Comparison of ENCODE assay signal across 8 cellular contexts in genomic region chr18:62585274-62586147, GRCh38.
DNase-seq lines count a peak whose midpoint lies in the region; ATAC-seq, FAIRE-seq and TF ChIP-seq lines count a peak whose summit lies in the region.

No MANE protein-coding gene starts in this region.

- peak; percentile 82 for ATAC-seq in activated CD4-positive, alpha-beta T cell treated with anti-CD3 and anti-CD28 coated beads for 36 hours
- no peak for ATAC-seq in stimulated activated memory B cell treated with anti-CD40 and anti-IgM and Interleukin-4, amounts not matched to agents 10 μg/mL and 1 μg/mL and 100 μg/mL, for 72 hours

- intact Hi-C loops in activated CD4-positive, alpha-beta T cell treated with anti-CD3 and anti-CD28 coated beads for 36 hours (cut with DNase I, micrococcal nuclease): loop anchor here (1.0 to 5.0 kb wide), 13 partner anchors 28 to 398 kb away; partner anchors contain the start of genes TNFRSF11A (in 2 of the 2), PHLPP1 (in 1 of the 2), PIGN (in 1 of the 2) and RELCH (in 1 of the 2)

- 0 out of 2 replicates have a peak overlapping the region, but pooled peaks have one; percentile 22 for H3K4me2 ChIP-seq in KMS-11

- TF ChIP-seq CTCF in KMS-11 (conservative IDR thresholded peaks at IDR 0.05; ENCODE audit: low read depth, low read length) (no peak), Peyer's patch (IDR thresholded peaks at IDR 0.05) (no peak)

- H3K27me3 Mint-ChIP-seq in activated CD4-positive, alpha-beta T cell treated with anti-CD3 and anti-CD28 coated beads for 36 hours: no peaks in the 10 kb centered on the region
- no peaks in the 10 kb centered on the region for H3K27me3 Mint-ChIP-seq in stimulated activated memory B cell treated with anti-CD40 and anti-IgM and Interleukin-4, amounts not matched to agents 10 μg/mL and 1 μg/mL and 100 μg/mL, for 72 hours

- H3K4me1 ChIP-seq in KMS-11 (ENCODE audit: low read depth, poor library complexity, severe bottlenecking) (peaks cover 20% of the 10 kb centered on the region), adipocyte (ENCODE audit: control insufficient read depth, insufficient read depth, low read length) (peaks cover 3% of the 10 kb centered on the region), Peyer's patch (peaks cover 0 to 3% (median 0%) of the 10 kb centered on the region in 4 donors)

- no peak overlapping the region for H2AFZ ChIP-seq in KMS-11 (ENCODE audit: low read depth)

- H3K36me3 Mint-ChIP-seq in activated CD4-positive, alpha-beta T cell treated with anti-CD3 and anti-CD28 coated beads for 36 hours (ENCODE audit: low read depth): peaks cover 15% of the 10 kb centered on the region
- H3K36me3 Mint-ChIP-seq in stimulated activated memory B cell treated with anti-CD40 and anti-IgM and Interleukin-4, amounts not matched to agents 10 μg/mL and 1 μg/mL and 100 μg/mL, for 72 hours: peaks cover 14% of the 10 kb centered on the region

- CTCF ChIA-PET in activated CD4-positive, alpha-beta T cell treated with anti-CD3 and anti-CD28 coated beads for 36 hours (lab: Charles Lee): interaction anchor here (0.5 to 3.8 kb wide), 27 partner anchors 8 to 405 kb away, joined by 3 to 24 read pairs (median 4); partner anchors contain the start of gene ZCCHC2

- POLR2A ChIA-PET in activated CD4-positive, alpha-beta T cell treated with anti-CD3 and anti-CD28 coated beads for 36 hours (lab: Charles Lee): interaction anchor here (0.6 kb wide), 1 partner anchor 810 kb away, joined by 4 read pairs; no protein-coding TSS in a partner anchor

- H3K27me3 ChIP-seq in KMS-11 (ENCODE audit: insufficient read depth, low read depth) (no peaks in the 10 kb centered on the region), adipocyte (replicated peaks; ENCODE audit: control insufficient read depth, insufficient read depth, low read length) (no peaks in the 10 kb centered on the region), Peyer's patch (no peaks in the 10 kb centered on the region)

- H3K4me3 ChIP-seq in KMS-11 (IDR thresholded peaks at IDR 0.05; ENCODE audit: insufficient read depth, low read depth, low read length) (no peak overlapping the region), adipocyte (ENCODE audit: low read length) (peak overlapping the region; percentile 14), Peyer's patch (no peak overlapping the region)

- peak; percentile 80 for DNase-seq in activated CD4-positive, alpha-beta T cell treated with anti-CD3 and anti-CD28 coated beads for 36 hours
- DNase-seq in activated CD4-positive, alpha-beta T cell treated with anti-CD3 and anti-CD28 coated beads for 1 hour: no peak
- DNase-seq in adipocyte (ENCODE audit: low read depth) (no peak), H54 (ENCODE audit: insufficient read length, low spot score) (no peak), Peyer's patch (no peak), RPMI8226 (no peak)

- no peaks in the 10 kb centered on the region for H3K79me2 ChIP-seq in KMS-11 (ENCODE audit: insufficient read depth, low read depth)

- H3K27ac Mint-ChIP-seq in activated CD4-positive, alpha-beta T cell treated with anti-CD3 and anti-CD28 coated beads for 36 hours: peak overlapping the region; percentile 91
- no peak overlapping the region for H3K27ac Mint-ChIP-seq in stimulated activated memory B cell treated with anti-CD40 and anti-IgM and Interleukin-4, amounts not matched to agents 10 μg/mL and 1 μg/mL and 100 μg/mL, for 72 hours

- TF ChIP-seq POLR2A in H54 (IDR thresholded peaks at IDR 0.05; ENCODE audit: low read depth, low read length) (no peak), Peyer's patch (IDR thresholded peaks at IDR 0.05) (no peak)

- no peak for FAIRE-seq in H54 (lab: Jason Lieb, UNC)

- H3K36me3 ChIP-seq in KMS-11 (ENCODE audit: insufficient read depth) (no peaks in the 10 kb centered on the region), adipocyte (ENCODE audit: control insufficient read depth, insufficient read depth, low read length, severe bottlenecking) (peaks cover 8% of the 10 kb centered on the region), Peyer's patch (no peaks in the 10 kb centered on the region)

- H3K9ac ChIP-seq in KMS-11 (no peak overlapping the region), adipocyte (ENCODE audit: low read length) (no peak overlapping the region)

- H3K4me3 Mint-ChIP-seq in activated CD4-positive, alpha-beta T cell treated with anti-CD3 and anti-CD28 coated beads for 36 hours: no peak overlapping the region
- H3K4me3 Mint-ChIP-seq in stimulated activated memory B cell treated with anti-CD40 and anti-IgM and Interleukin-4, amounts not matched to agents 10 μg/mL and 1 μg/mL and 100 μg/mL, for 72 hours: peak overlapping the region; percentile 53

- H3K27ac ChIP-seq in KMS-11 (no peak overlapping the region), Peyer's patch (no peak overlapping the region)

- H4K20me1 ChIP-seq in KMS-11 (ENCODE audit: insufficient read depth): no peaks in the 10 kb centered on the region

- no peaks in the 10 kb centered on the region for H3K9me3 Mint-ChIP-seq in activated CD4-positive, alpha-beta T cell treated with anti-CD3 and anti-CD28 coated beads for 36 hours (ENCODE audit: low read depth)
- H3K9me3 Mint-ChIP-seq in stimulated activated memory B cell treated with anti-CD40 and anti-IgM and Interleukin-4, amounts not matched to agents 10 μg/mL and 1 μg/mL and 100 μg/mL, for 72 hours: no peaks in the 10 kb centered on the region

- H3K9me3 ChIP-seq in adipocyte (ENCODE audit: control insufficient read depth, low read length): no peaks in the 10 kb centered on the region
- no peaks in the 10 kb centered on the region for H3K9me3 ChIP-seq in Peyer's patch

- peaks cover 39% of the 10 kb centered on the region for H3K4me1 Mint-ChIP-seq in activated CD4-positive, alpha-beta T cell treated with anti-CD3 and anti-CD28 coated beads for 36 hours
- H3K4me1 Mint-ChIP-seq in stimulated activated memory B cell treated with anti-CD40 and anti-IgM and Interleukin-4, amounts not matched to agents 10 μg/mL and 1 μg/mL and 100 μg/mL, for 72 hours: peaks cover 28% of the 10 kb centered on the region
